15 cellular contexts compared by ENCODE assay signal in the genomic region with DNA sequence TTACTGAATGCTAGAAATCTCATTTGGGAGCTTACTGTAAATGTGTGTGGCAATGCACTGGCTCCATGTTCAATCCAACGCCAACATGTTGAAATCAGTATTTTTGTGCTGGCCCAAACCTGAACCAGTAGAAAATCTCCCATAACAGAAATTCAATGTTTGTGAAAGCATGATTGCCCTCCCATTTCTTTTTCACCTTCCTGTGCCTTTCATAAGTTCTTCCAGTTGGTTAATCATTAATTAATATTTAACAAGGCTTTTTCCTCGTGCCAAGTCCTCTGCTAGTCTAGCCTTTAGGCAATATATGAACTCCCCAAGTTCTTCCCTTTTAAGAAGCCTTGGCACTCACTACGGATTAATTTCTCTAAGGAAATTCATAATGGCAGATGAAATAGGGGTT. TPM values are rescaled to one million over a fixed set of nuclear protein-coding genes. Genes with fewer than 3 reads are reported as not detected.
A peak's percentile ranks its signal among the peaks of the same experiment; 100 is the strongest.
DNase-seq lines count a peak whose midpoint lies in the region; ATAC-seq and TF ChIP-seq lines count a peak whose summit lies in the region.
"Had no signal": no experiment of that assay in that cellular context is flagged by ENCODE, and none has a peak within 500 bp of the region (broad histone marks: within the 10 kb centered on the region; RNA-seq: fewer than 3 reads in every experiment).

No MANE protein-coding gene starts in this region.

- H3K36me3 Mint-ChIP-seq in chondrocyte (ENCODE audit: low read depth), result peaks cover 2% of the 10 kb centered on the region
- H3K36me3 Mint-ChIP-seq in T-cell, result no peaks in the 10 kb centered on the region
- H3K36me3 Mint-ChIP-seq in endothelial cell (ENCODE audit: low read depth, unreplicated experiment), result no peaks in the 10 kb centered on the region
- H3K36me3 Mint-ChIP-seq: activated naive CD4-positive, alpha-beta T cell treated with anti-CD3 and anti-CD28 coated beads, Interleukin-2, amount 50 U/mL, for 24 hours had no signal

- no peak for TF ChIP-seq RAD21 in IMR-90 (IDR thresholded peaks at IDR 0.05; ENCODE audit: low read length)

- TF ChIP-seq CTCF in IMR-90 (conservative IDR thresholded peaks at IDR 0.05; ENCODE audit: low read depth, low read length) (no peak), chondrocyte (IDR thresholded peaks at IDR 0.05) (no peak), lower lobe of right lung (IDR thresholded peaks at IDR 0.05) (no peak), uterus (IDR thresholded peaks at IDR 0.05) (no peak), endothelial cell (IDR thresholded peaks at IDR 0.05; ENCODE audit: unreplicated experiment) (no peak)

- intact Hi-C loops in IMR-90 (cut with micrococcal nuclease) (loop anchor here (2.0 to 5.0 kb wide), 2 partner anchors 147 to 327 kb away; partner anchors contain the start of gene LRCH2), lower lobe of right lung (cut with DNase I) (no loop called here), uterus (cut with DNase I; ENCODE audit: low total_unique reads) (no loop called here)

- no peaks in the 10 kb centered on the region for H3K9me1 ChIP-seq in IMR-90 (ENCODE audit: insufficient read depth, low read length)

- H3K4me1 ChIP-seq in IMR-90 (ENCODE audit: control insufficient read depth, insufficient read depth, low read length), result peaks cover 3% of the 10 kb centered on the region
- peaks cover 9% of the 10 kb centered on the region for H3K4me1 ChIP-seq in lower lobe of right lung
- H3K4me1 ChIP-seq in uterus, result no peaks in the 10 kb centered on the region

- no peak overlapping the region for H3K56ac ChIP-seq in IMR-90 (ENCODE audit: extremely low read depth, insufficient read depth, low read length)

- peaks cover 2% of the 10 kb centered on the region; the same call in 1 of the 2 replicates for H3K27me3 ChIP-seq in IMR-90 (ENCODE audit: control insufficient read depth, insufficient read depth, low read length)
- H3K27me3 ChIP-seq in lower lobe of right lung (ENCODE audit: low read depth), result no peaks in the 10 kb centered on the region
- peaks cover 0 to 6% of the 10 kb centered on the region in 2 donors for H3K27me3 ChIP-seq in uterus

- no peak overlapping the region for H2AK5ac ChIP-seq in IMR-90 (ENCODE audit: low read depth, low read length)

- dilution Hi-C loops in IMR-90 (cut with HindIII; ENCODE audit: low sequenced_read_pairs, unreplicated experiment), result no loop called here

- no peaks in the 10 kb centered on the region for H3K9me3 ChIP-seq in IMR-90 (ENCODE audit: control insufficient read depth, insufficient read depth, low read length)
- no peaks in the 10 kb centered on the region for H3K9me3 ChIP-seq in lower lobe of right lung
- H3K9me3 ChIP-seq in uterus, result no peaks in the 10 kb centered on the region
- H3K9me3 ChIP-seq: gastrocnemius medialis had no signal

- peaks cover 0 to 5% of the 10 kb centered on the region in 2 experiments; a peak in 1 of 4 replicates for H3K79me1 ChIP-seq in IMR-90 (ENCODE audit: low read depth in 1 of 2, low read length in 2 of 2)

- H3K36me3 ChIP-seq in IMR-90 (ENCODE audit: control insufficient read depth, insufficient read depth, low read length), result no peaks in the 10 kb centered on the region
- no peaks in the 10 kb centered on the region for H3K36me3 ChIP-seq in lower lobe of right lung
- no peaks in the 10 kb centered on the region for H3K36me3 ChIP-seq in uterus
- H3K36me3 ChIP-seq: gastrocnemius medialis had no signal

- no TSS peak for BruUV-seq in IMR-90 (replicated peaks; lab: Mats Ljungman, UMichigan)

- H3K4me3 ChIP-seq in IMR-90 (ENCODE audit: insufficient read depth, low read depth, low read length), result no peak overlapping the region
- H3K4me3 ChIP-seq in lower lobe of right lung, result no peak overlapping the region
- no peak overlapping the region for H3K4me3 ChIP-seq in uterus
- H3K4me3 ChIP-seq: gastrocnemius medialis, GM23248 had no signal

- H2BK15ac ChIP-seq in IMR-90 (ENCODE audit: low read depth, low read length), result 0 out of 3 replicates have a peak overlapping the region, but pooled peaks have one; percentile 48

- peaks cover 4% of the 10 kb centered on the region; the same call in 1 of the 2 replicates for H4K20me1 ChIP-seq in IMR-90 (ENCODE audit: insufficient read depth, low read length)

- no peak overlapping the region for H2AFZ ChIP-seq in IMR-90 (replicated peaks; ENCODE audit: low read length, poor library complexity)

- H3K27ac ChIP-seq in IMR-90 (ENCODE audit: insufficient read depth, low read length) (no peak overlapping the region), lower lobe of right lung (peak overlapping the region; percentile 89), uterus (peak overlapping the region; percentile 86 to 97)
- H3K27ac ChIP-seq: GM23248 had no signal

- no peak overlapping the region for H3K14ac ChIP-seq in IMR-90 (replicated peaks; ENCODE audit: low read depth, low read length)

- H3K4me2 ChIP-seq in IMR-90 (ENCODE audit: low read depth, low read length), result no peak overlapping the region

- TF ChIP-seq POLR2A in IMR-90 (IDR thresholded peaks at IDR 0.05; ENCODE audit: low read depth, low read length) (no peak), uterus (IDR thresholded peaks at IDR 0.05) (no peak)

- no peak overlapping the region for H3K18ac ChIP-seq in IMR-90 (ENCODE audit: low read depth, low read length)

- DNase-seq in IMR-90 (no peak), chondrocyte (ENCODE audit: low spot score) (no peak), lower lobe of right lung (no peak), uterus (no peak), inferior parietal cortex (ENCODE audit: extremely low spot score) (no peak), T-cell (no peak), endothelial cell (ENCODE audit: low spot score) (no peak)
- DNase-seq: activated CD4-positive, alpha-beta T cell treated with anti-CD3 and anti-CD28 coated beads, Interleukin-2, amount 50 U/mL, for 4 hours; activated T-cell treated with anti-CD3 and anti-CD28 coated beads, Interleukin-2, amount 50 U/mL, for 1 hour; effector memory CD4-positive, alpha-beta T cell; gastrocnemius medialis; GM23248; NCI-H187; NCI-H524 had no signal

- no peak overlapping the region for H2BK120ac ChIP-seq in IMR-90 (ENCODE audit: low read depth, low read length)

- H2AK9ac ChIP-seq in IMR-90 (replicated peaks; ENCODE audit: low read depth, low read length, poor library complexity), result no peak overlapping the region

- WGBS in IMR-90 (ENCODE audit: extremely low coverage in 2 of 2, insufficient read length in 1 of 2), 2 experiments, result no CpG with 5 or more reads among the region's 3 CpGs

- 0 out of 4 replicates have a peak overlapping the region, but pooled peaks of 1 of the 2 experiments have one; percentile 81 for H4K8ac ChIP-seq in IMR-90 (ENCODE audit: low read depth in 2 of 2, low read length in 2 of 2)

- CTCF ChIA-PET in IMR-90 (lab: Yijun Ruan, JAX), result interaction anchor here (1.3 kb wide), 1 partner anchor 56 kb away, joined by 4 read pairs; no protein-coding TSS in a partner anchor
- CTCF ChIA-PET in T-cell (lab: Charles Lee), result interaction anchor here in 1 of 2 donors (0.6 kb wide), 1 partner anchor 123 kb away, joined by 3 read pairs; no protein-coding TSS in a partner anchor

- no peak overlapping the region; the same call in 1 of the 2 replicates for H4K5ac ChIP-seq in IMR-90 (ENCODE audit: low read depth, low read length)

- in situ Hi-C loops in IMR-90 (cut with MboI; ENCODE audit: low sequenced_read_pairs), result loop anchor here (5.0 kb wide), 1 partner anchor 217 kb away; no protein-coding TSS in a partner anchor

- no peaks in the 10 kb centered on the region for H3K27me3 Mint-ChIP-seq in chondrocyte (ENCODE audit: low read depth)
- H3K27me3 Mint-ChIP-seq in T-cell, result peaks cover 6 to 52% of the 10 kb centered on the region in 2 donors
- H3K27me3 Mint-ChIP-seq in endothelial cell (ENCODE audit: unreplicated experiment), result peaks cover 1% of the 10 kb centered on the region

- H3K23ac ChIP-seq in IMR-90 (ENCODE audit: low read depth, low read length), result no peak overlapping the region

- no peak overlapping the region for H3K9ac ChIP-seq in IMR-90 (ENCODE audit: low read depth, low read length)
- H3K9ac ChIP-seq: GM23248 had no signal

- H3K4me3 Mint-ChIP-seq in chondrocyte (ENCODE audit: unreplicated experiment) (no peak overlapping the region), T-cell (no peak overlapping the region), endothelial cell (ENCODE audit: unreplicated experiment) (no peak overlapping the region)
- H3K4me3 Mint-ChIP-seq: activated naive CD4-positive, alpha-beta T cell treated with anti-CD3 and anti-CD28 coated beads, Interleukin-2, amount 50 U/mL, for 24 hours had no signal

- H3K9me3 Mint-ChIP-seq in chondrocyte (ENCODE audit: low read depth) (no peaks in the 10 kb centered on the region), T-cell (no peaks in the 10 kb centered on the region), endothelial cell (ENCODE audit: unreplicated experiment) (no peaks in the 10 kb centered on the region)
- H3K9me3 Mint-ChIP-seq: activated naive CD4-positive, alpha-beta T cell treated with anti-CD3 and anti-CD28 coated beads, Interleukin-2, amount 50 U/mL, for 24 hours had no signal

- H4K91ac ChIP-seq in IMR-90 (ENCODE audit: insufficient read depth, low read depth, low read length), result no peak overlapping the region

- peak overlapping the region; percentile 69 for H2BK5ac ChIP-seq in IMR-90 (ENCODE audit: low read depth, low read length, poor library complexity, severe bottlenecking)

- H3K27ac Mint-ChIP-seq in chondrocyte (ENCODE audit: unreplicated experiment) (peak overlapping the region; percentile 99), T-cell (no peak overlapping the region), endothelial cell (ENCODE audit: unreplicated experiment) (no peak overlapping the region)
- H3K27ac Mint-ChIP-seq: activated naive CD4-positive, alpha-beta T cell treated with anti-CD3 and anti-CD28 coated beads, Interleukin-2, amount 50 U/mL, for 24 hours had no signal

- H3K4me1 Mint-ChIP-seq in chondrocyte (ENCODE audit: low read depth) (peaks cover 37% of the 10 kb centered on the region), T-cell (peaks cover 0 to 3% (median 0%) of the 10 kb centered on the region in 3 donors), endothelial cell (ENCODE audit: unreplicated experiment) (no peaks in the 10 kb centered on the region)
- H3K4me1 Mint-ChIP-seq: activated naive CD4-positive, alpha-beta T cell treated with anti-CD3 and anti-CD28 coated beads, Interleukin-2, amount 50 U/mL, for 24 hours had no signal

- no peak overlapping the region for H3K4ac ChIP-seq in IMR-90 (ENCODE audit: low read depth, low read length)

- POLR2A ChIA-PET in IMR-90 (lab: Charles Lee; ENCODE audit: unreplicated experiment), result no interaction called here
- POLR2A ChIA-PET in T-cell (lab: Charles Lee), result no interaction called here

- H2BK20ac ChIP-seq in IMR-90 (ENCODE audit: low read depth, low read length), result 0 out of 2 replicates have a peak overlapping the region, but pooled peaks have one; percentile 1

- no peak for ATAC-seq in IMR-90 (ENCODE audit: low read depth)
- no peak for ATAC-seq in lower lobe of right lung
- ATAC-seq in T-cell (replicated peaks in 1 of 4), result no peak
- ATAC-seq: gastrocnemius medialis had no signal

RNA-seq across cellular contexts. Expression of gene PLS3, which starts 1.3 kb away (rescaled TPM):
- 252 and 370 TPM in 2 replicates for total RNA-seq in IMR-90 (2012; rRNA removed)
- polyA plus RNA-seq in IMR-90 (2012; rRNA removed), result 123 and 158 TPM in 2 replicates
- 14.7 and 45.1 TPM in 2 replicates for polyA plus RNA-seq in IMR-90 (2012; cell fraction: cytosol; rRNA removed)
- 5.9 and 65.2 TPM in 2 replicates for polyA plus RNA-seq in IMR-90 (2012; cell fraction: nucleus; rRNA removed; ENCODE audit: low replicate concordance)
- total RNA-seq in chondrocyte, result 587 to 660 TPM (median 642 TPM) in 3 replicates
- total RNA-seq in lower lobe of right lung, result 138 TPM
- total RNA-seq in uterus, result 100 to 1,000 TPM; 129 to 268 (median 174) TPM
- total RNA-seq in T-cell, result 1 to 10 TPM in 1 of 5 donors, under 1 TPM in 4; 0.30 to 1.3 (median 0.73) TPM
- 122 TPM for total RNA-seq in endothelial cell (ENCODE audit: unreplicated experiment)

Comparison
In these comparisons a context has a peak if more than half of its experiments do, and no peak if none do; other contexts are left out.
1. RNA of gene PLS3, which starts 1.3 kb away (total RNA-seq): 587 to 660 TPM in chondrocyte, 252 to 370 TPM in IMR-90, 129 to 268 TPM in uterus, 138 TPM in lower lobe of right lung (single experiment) and 122 TPM in endothelial cell (single experiment); 0.30 to 1.3 TPM in T-cell; every median in the first group is over 10 times any median in the second.